Comparison of ENCODE assay signal across 20 cellular contexts in the genomic region with DNA sequence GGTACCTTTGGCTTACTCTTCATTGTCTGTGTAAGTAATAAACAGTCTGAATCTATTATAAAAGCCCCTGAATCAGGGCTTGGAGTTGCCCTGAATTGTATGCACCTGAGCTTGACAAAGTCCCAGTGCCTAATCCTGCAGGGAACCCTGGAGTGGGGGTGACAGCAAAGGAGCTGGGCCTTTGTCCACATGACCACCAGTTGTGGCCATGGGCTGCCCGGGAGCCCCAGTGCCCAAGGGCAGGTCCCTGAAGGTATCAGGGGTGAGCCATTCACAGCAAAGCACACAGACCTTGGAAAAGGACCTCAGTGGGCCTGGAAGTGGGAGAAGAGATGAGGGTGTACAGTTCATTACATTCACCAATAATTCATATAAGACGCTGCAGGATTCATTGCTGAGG.
"Had no signal": no experiment of that assay in that cellular context is flagged by ENCODE, and none has a peak within 500 bp of the region (broad histone marks: within the 10 kb centered on the region; RNA-seq: fewer than 3 reads in every experiment).

No MANE protein-coding gene starts in this region.

- H3K4me2 ChIP-seq: SK-N-SH had no signal

- H3K9me3 ChIP-seq: SK-N-SH had no signal

- DNase-seq: KBM-7; MV-4-11; NCI-H1048; NCI-H1105; NCI-H1417; NCI-H1436 treated with DMSO at 0.1 percent for 48 hours; NCI-H1694 treated with DMSO at 0.1 percent for 48 hours; NCI-H1930; NCI-H2081 treated with DMSO at 0.1 percent for 48 hours; NCI-H2171; NCI-H226; NCI-H510A; NCI-H526; NCI-H82; NK-92 treated with Interleukin-12 subunit alpha and Interleukin-12 subunit beta, amount 100 ng/mL, for 24 hours; PC-3; SHP77; SK-N-SH had no signal

- H3K27ac ChIP-seq: RWPE1 had no signal

- ATAC-seq: Panc1, PC-3 had no signal

- H3K9ac ChIP-seq: SK-N-SH had no signal
